In genomic region chr5:179313849-179314521, GRCh38 we compare ENCODE assay signal across 9 cellular contexts. TPM values are rescaled to one million over a fixed set of nuclear protein-coding genes. Genes with fewer than 3 reads are reported as not detected.
DNase-seq lines count a peak whose midpoint lies in the region; TF ChIP-seq lines count a peak whose summit lies in the region.
"Had no signal": no experiment of that assay in that cellular context is flagged by ENCODE, and none has a peak within 500 bp of the region (broad histone marks: within the 10 kb centered on the region; RNA-seq: fewer than 3 reads in every experiment).

No MANE protein-coding gene starts in this region.

- no peaks in the 10 kb centered on the region for H4K20me1 ChIP-seq in SK-N-SH (ENCODE audit: insufficient read depth)

- H3K4me3 Mint-ChIP-seq in glutamatergic neuron (ENCODE audit: unreplicated experiment) = no peak overlapping the region

- CTCF ChIA-PET in BJ (lab: Yijun Ruan, JAX) (interaction anchor here (1.4 kb wide), 1 partner anchor 37 kb away, joined by 3 read pairs; no protein-coding TSS in a partner anchor), SK-N-SH (lab: Yijun Ruan, JAX) (interaction anchor here (1.2 to 3.4 kb wide), 3 partner anchors 30 to 147 kb away, joined by 6 to 13 read pairs (median 7); no protein-coding TSS in a partner anchor)

- peaks cover 24% of the 10 kb centered on the region for H3K36me3 Mint-ChIP-seq in glutamatergic neuron (ENCODE audit: unreplicated experiment)

- 43% methylated on average over 17 of the region's 31 CpGs for WGBS in SK-N-SH (ENCODE audit: low lambda C conversion rate)

- no peak overlapping the region for H3K27ac Mint-ChIP-seq in glutamatergic neuron (ENCODE audit: unreplicated experiment)

- POLR2A ChIA-PET in BJ (lab: Charles Lee) = interaction anchor here (0.5 to 1.0 kb wide), 5 partner anchors 12 to 1768 kb away, joined by 3 to 6 read pairs (median 4); no protein-coding TSS in a partner anchor
- POLR2A ChIA-PET in SK-N-SH (lab: Yijun Ruan, JAX) = interaction anchor here (0.5 to 1.8 kb wide), 5 partner anchors 18 to 472 kb away, joined by 3 to 7 read pairs (median 6); no protein-coding TSS in a partner anchor

- 0 out of 2 replicates have a peak, but pooled peaks have one; percentile 1 for TF ChIP-seq CTCF in BJ (IDR thresholded peaks at IDR 0.05; ENCODE audit: insufficient read depth, low read depth, low read length)
- no peak for TF ChIP-seq CTCF in SK-N-SH (IDR thresholded peaks at IDR 0.05)
- no peak for TF ChIP-seq CTCF in glutamatergic neuron (IDR thresholded peaks at IDR 0.05; ENCODE audit: partially characterized antibody, unreplicated experiment)

- DNase-seq in BJ (ENCODE audit: low read depth) (peak; percentile 90), SK-N-SH (peak; percentile 92), glutamatergic neuron (peak; percentile 27), posterior cingulate gyrus (peak; percentile 21 to 90 (median 56)), glomerular visceral epithelial cell (ENCODE audit: extremely low spot score) (no peak), NCI-H2081 (lab: John Stamatoyannopoulos, UW) (no peak), DMS53 (lab: John Stamatoyannopoulos, UW) (no peak)
- no peak for DNase-seq in activated CD4-positive, CD25-positive, alpha-beta regulatory T cell (lab: John Stamatoyannopoulos, UW)
- DNase-seq: stimulated activated CD4-positive, alpha-beta T cell treated with anti-CD3 and anti-CD28 coated beads, Interleukin-1b, Interleukin-23, amount 100 ng/mL, for 48 hours had no signal

- H3K9ac ChIP-seq in SK-N-SH = no peak overlapping the region

- H3K4me1 Mint-ChIP-seq in glutamatergic neuron (ENCODE audit: low read depth, unreplicated experiment) = peaks cover 20% of the 10 kb centered on the region

- TF ChIP-seq RAD21 in SK-N-SH (IDR thresholded peaks at IDR 0.05; ENCODE audit: low read length) = no peak

- H3K36me3 ChIP-seq in BJ (ENCODE audit: control insufficient read depth, insufficient read depth, low read length) (peaks cover 4% of the 10 kb centered on the region), SK-N-SH (replicated peaks in 1 of 2; ENCODE audit: control insufficient read depth in 1 of 2, insufficient read depth in 2 of 2, low read length in 1 of 2) (no peaks in the 10 kb centered on the region)

- H3K4me3 ChIP-seq in BJ (ENCODE audit: low read depth, low read length) (peak overlapping the region; percentile 9; the same call in 1 of the 2 replicates), SK-N-SH (ENCODE audit: low read depth in 2 of 2, low read length in 1 of 2) (no peak overlapping the region)

- H3F3A ChIP-seq in SK-N-SH (replicated peaks; ENCODE audit: insufficient read depth) = no peaks in the 10 kb centered on the region

- H3K4me2 ChIP-seq in SK-N-SH = no peak overlapping the region

- H3K27ac ChIP-seq in SK-N-SH (ENCODE audit: low read depth in 2 of 2, low read length in 1 of 2) = peak overlapping the region in 1 of 2 experiments; percentile 98; a peak in 2 of 4 replicates

- no peak; a peak in 1 of 4 replicates for TF ChIP-seq EP300 in SK-N-SH (IDR thresholded peaks at IDR 0.05; ENCODE audit: borderline replicate concordance in 1 of 2, low read depth in 1 of 2, low read length in 1 of 2)

- no peaks in the 10 kb centered on the region for H3K9me3 ChIP-seq in SK-N-SH

- H3K27me3 ChIP-seq in BJ (ENCODE audit: control insufficient read depth, insufficient read depth, low read length) = no peaks in the 10 kb centered on the region
- H3K27me3 ChIP-seq in SK-N-SH (ENCODE audit: insufficient read depth) = no peaks in the 10 kb centered on the region

- H3K9me2 ChIP-seq in SK-N-SH = no peaks in the 10 kb centered on the region

- H3K4me1 ChIP-seq in SK-N-SH (ENCODE audit: control insufficient read depth in 1 of 2, insufficient read depth in 2 of 2, low read depth in 1 of 2, low read length in 1 of 2) = peaks cover 0 to 74% of the 10 kb centered on the region in 2 experiments; a peak in 2 of 4 replicates

- H3K9me3 Mint-ChIP-seq in glutamatergic neuron (ENCODE audit: unreplicated experiment) = peaks cover 25% of the 10 kb centered on the region

- peaks cover 13% of the 10 kb centered on the region for H3K27me3 Mint-ChIP-seq in glutamatergic neuron (ENCODE audit: unreplicated experiment)

- H3K79me2 ChIP-seq in SK-N-SH (ENCODE audit: insufficient read depth) = no peaks in the 10 kb centered on the region

- H2AFZ ChIP-seq in SK-N-SH (ENCODE audit: low read depth) = no peak overlapping the region

- intact Hi-C loops in posterior cingulate gyrus (cut with DNase I) = no loop called here

TF ChIP-seq in SK-N-SH, 30 proteins besides CTCF, POLR2A, EP300 and RAD21:
- TF ChIP-seq CHD2 (IDR thresholded peaks at IDR 0.05; ENCODE audit: low read length, partially characterized antibody) = peak; percentile 53
- peak; percentile 54 for TF ChIP-seq MXI1 (IDR thresholded peaks at IDR 0.05; ENCODE audit: low read depth, low read length)
- no peak for TF ChIP-seq RCOR1 (IDR thresholded peaks at IDR 0.05; ENCODE audit: low read length)
- no peak for TF ChIP-seq IRF3 (IDR thresholded peaks at IDR 0.05; ENCODE audit: low read depth, low read length)
- no peak for TF ChIP-seq FOXM1 (IDR thresholded peaks at IDR 0.05; ENCODE audit: low read depth)

RNA-seq across cellular contexts. Expression of gene ADAMTS2, which starts 31.3 kb away (rescaled TPM):
- polyA plus RNA-seq in BJ (2011; rRNA removed) (80.0 and 129 TPM in 2 replicates), SK-N-SH (2012; rRNA removed) (0.12 and 0.57 TPM in 2 replicates)
- 121 and 171 TPM in 2 replicates for polyA minus RNA-seq in BJ (2011; rRNA and poly(A)+ RNA removed)
- polyA plus RNA-seq in SK-N-SH (2012; cell fraction: cytosol; rRNA removed) = 0.21 and 0.67 TPM in 2 replicates
- polyA plus RNA-seq in SK-N-SH (2012; cell fraction: nucleus; rRNA removed) = 0.44 and 1.1 TPM in 2 replicates
- total RNA-seq in glutamatergic neuron (ENCODE audit: unreplicated experiment) = 23.5 TPM

Comparison
In these comparisons a context has a peak if more than half of its experiments do, and no peak if none do; other contexts are left out.
1. DNase-seq: peak in BJ (single experiment), SK-N-SH (single experiment), glutamatergic neuron (single experiment) and posterior cingulate gyrus (10 of 10); none in glomerular visceral epithelial cell (single experiment), NCI-H2081 (0 of 2), activated CD4-positive, CD25-positive, alpha-beta regulatory T cell (0 of 4) and DMS53 (single experiment).
2. RNA of gene ADAMTS2, which starts 31.3 kb away (polyA plus RNA-seq): 80.0 to 129 TPM in BJ; 0.12 to 1.1 TPM in SK-N-SH; every median in the first group is over 10 times any median in the second.